In the genomic region with DNA sequence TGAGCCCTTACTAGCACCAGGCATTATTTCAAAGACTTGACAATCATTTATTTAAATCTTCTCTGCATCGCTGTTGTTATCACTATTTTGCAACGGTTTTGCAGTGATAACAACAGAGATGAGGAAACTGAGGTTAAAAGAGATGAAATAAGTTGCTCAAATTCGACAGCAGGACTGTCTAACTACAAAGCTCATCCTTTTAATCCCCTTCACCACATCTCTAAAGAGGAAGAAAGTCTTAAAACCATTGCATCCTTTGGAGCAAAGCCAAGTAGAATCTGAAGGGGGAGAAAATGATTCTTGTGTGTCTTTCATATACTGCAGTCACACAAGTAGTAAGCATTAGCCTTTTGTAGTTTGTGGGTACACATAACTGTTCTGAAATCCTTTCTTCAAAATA, we compare ENCODE assay signal across 24 cellular contexts.
"Had no signal": no experiment of that assay in that cellular context is flagged by ENCODE, and none has a peak within 500 bp of the region (broad histone marks: within the 10 kb centered on the region; RNA-seq: fewer than 3 reads in every experiment).

No MANE protein-coding gene starts in this region.

- H3K4me3 ChIP-seq: coronary artery, lower lobe of right lung, pancreas, thoracic aorta, upper lobe of right lung had no signal

- ATAC-seq: left colon; lower lobe of right lung; natural killer cell treated with Interleukin-12 subunit alpha and Interleukin-12 subunit beta and Interleukin-15 and Interleukin-18, amount 100 ng/mL, for 72 hours; pancreas; sciatic nerve; stimulated activated naive B cell treated with anti-CD40 and anti-IgM and Interleukin-4, amounts not matched to agents 10 μg/mL and 1 μg/mL and 100 μg/mL, for 72 hours; upper lobe of right lung had no signal

- H3K4me1 ChIP-seq: lower lobe of right lung, pancreas, upper lobe of right lung had no signal

- H3K27me3 ChIP-seq: brain microvascular endothelial cell, neutrophil, pancreas, upper lobe of right lung had no signal

- DNase-seq: activated CD4-positive, alpha-beta T cell treated with anti-CD3 and anti-CD28 coated beads, Interleukin-2, amount 50 U/mL, for 1 hour; activated CD4-positive, CD25-positive, alpha-beta regulatory T cell treated with anti-CD3 and anti-CD28 coated beads, Interleukin-2, amount 50 U/mL, for 72 hours; activated CD8-positive, alpha-beta memory T cell treated with anti-CD3 and anti-CD28 coated beads, Interleukin-2, amount 50 U/mL, for 48 hours; activated effector memory CD4-positive, alpha-beta T cell treated with Interleukin-2 at 50 U/mL for 16 hours; activated naive CD4-positive, alpha-beta T cell treated with anti-CD3 and anti-CD28 coated beads, Interleukin-2, amount 10 ng/mL, durations not matched to agents 7 days and 5 days; activated T-cell treated with anti-CD3 and anti-CD28 coated beads, Interleukin-2, amount 50 U/mL, for 48 hours; aorta; erythroblast; foreskin melanocyte; glutamatergic neuron; hippocampal formation; islet precursor cell; left colon; lower lobe of right lung; pancreas; stimulated activated naive B cell treated with anti-CD40 and anti-IgM and Interleukin-4, amounts not matched to agents 10 μg/mL and 1 μg/mL and 100 μg/mL, for 72 hours; upper lobe of right lung had no signal

- H3K36me3 ChIP-seq: brain microvascular endothelial cell, lower lobe of right lung, neutrophil, pancreas, thoracic aorta, upper lobe of right lung had no signal

- H3K9me3 ChIP-seq: lower lobe of right lung, pancreas had no signal

- H3K27ac ChIP-seq: brain microvascular endothelial cell, coronary artery, lower lobe of right lung, neutrophil, pancreas, thoracic aorta, upper lobe of right lung, VCaP had no signal
